Comparison of ENCODE assay signal across 23 cellular contexts in genomic region chr20:47088339-47088738, GRCh38.
"Had no signal": no experiment of that assay in that cellular context is flagged by ENCODE, and none has a peak within 500 bp of the region (broad histone marks: within the 10 kb centered on the region; RNA-seq: fewer than 3 reads in every experiment).

No MANE protein-coding gene starts in this region.

- DNase-seq: activated CD4-positive, alpha-beta T cell treated with anti-CD3 and anti-CD28 coated beads for 4 hours; activated CD8-positive, alpha-beta memory T cell treated with anti-CD3 and anti-CD28 coated beads, Interleukin-2, amount 50 U/mL, for 48 hours; activated CD8-positive, alpha-beta T cell treated with anti-CD3 and anti-CD28 coated beads for 36 hours; activated naive CD4-positive, alpha-beta T cell treated with anti-CD3 and anti-CD28 coated beads, Interleukin-2, amount 50 U/mL, for 16 hours; activated naive CD8-positive, alpha-beta T cell treated with anti-CD3 and anti-CD28 coated beads, Interleukin-2, amount 10 ng/mL, durations not matched to agents 7 days and 5 days; activated T-cell treated with anti-CD3 and anti-CD28 coated beads, Interleukin-2, amount 50 U/mL, for 1 hour; aorta; caudate nucleus; Karpas-422; MM.1S; NCI-H1105 treated with DMSO at 0.1 percent for 48 hours; NCI-H1436 treated with DMSO at 0.1 percent for 48 hours; NCI-H187; NCI-H2081; NCI-H446; NCI-H524; PC-9; Right ventricle myocardium superior; SW 1271 had no signal

- H3K4me3 ChIP-seq: breast epithelium, PC-9, SJSA1 had no signal

- ATAC-seq: activated CD4-positive, CD25-positive, alpha-beta regulatory T cell treated with anti-CD3 and anti-CD28 coated beads, Interleukin-2, amount 50 U/mL, for 24 hours; activated CD8-positive, alpha-beta T cell treated with anti-CD3 and anti-CD28 coated beads for 36 hours; SK-N-SH treated with all-trans-retinoic acid at 6 μM for 48 hours had no signal

- H3K9me3 ChIP-seq: breast epithelium, SJSA1 had no signal

- H3K36me3 ChIP-seq: breast epithelium, SJSA1 had no signal

- H3K4me2 ChIP-seq: PC-9 had no signal

- H3K27me3 ChIP-seq: breast epithelium, SJSA1 had no signal

- H3K4me1 ChIP-seq: breast epithelium, SJSA1 had no signal

- H3K27ac ChIP-seq: breast epithelium, PC-9, SJSA1 had no signal

- H2AFZ ChIP-seq: PC-9 had no signal
